ENCODE assay signal across 24 cellular contexts in genomic region chr10:123266981-123267380, GRCh38.
DNase-seq lines count a peak whose midpoint lies in the region; ATAC-seq, FAIRE-seq and TF ChIP-seq lines count a peak whose summit lies in the region.
"Had no signal": no experiment of that assay in that cellular context is flagged by ENCODE, and none has a peak within 500 bp of the region (broad histone marks: within the 10 kb centered on the region; RNA-seq: fewer than 3 reads in every experiment).

No MANE protein-coding gene starts in this region.

- intact Hi-C loops in mucosa of descending colon (cut with DNase I, micrococcal nuclease): no loop called here

- ATAC-seq in mucosa of descending colon: no peak

- H3K36me3 ChIP-seq in mucosa of descending colon (ENCODE audit: low read depth): no peaks in the 10 kb centered on the region
- H3K36me3 ChIP-seq: Peyer's patch had no signal

- no peaks in the 10 kb centered on the region for H3K4me1 ChIP-seq in mucosa of descending colon (ENCODE audit: low read depth)
- H3K4me1 ChIP-seq: Peyer's patch had no signal

- no peak for TF ChIP-seq CTCF in choroid plexus epithelial cell (conservative IDR thresholded peaks at IDR 0.05; ENCODE audit: low read depth, low read length)
- no peak for TF ChIP-seq CTCF in D721Med (IDR thresholded peaks at IDR 0.05; ENCODE audit: insufficient read depth, missing control alignments)
- no peak for TF ChIP-seq CTCF in mucosa of descending colon (IDR thresholded peaks at IDR 0.05)

- DNase-seq in EL: peak; percentile 37
- DNase-seq in M059J (ENCODE audit: low read depth): peak; percentile 25
- peak; percentile 4 for DNase-seq in choroid plexus epithelial cell (ENCODE audit: low read depth)
- DNase-seq in glomerular visceral epithelial cell (ENCODE audit: extremely low spot score): peak; percentile 5
- no peak for DNase-seq in NCI-H1930 (lab: John Stamatoyannopoulos, UW)
- no peak for DNase-seq in ecto neural progenitor cell (ENCODE audit: low spot score)
- no peak for DNase-seq in D721Med (ENCODE audit: insufficient read length, low spot score)
- DNase-seq in mucosa of descending colon: no peak
- DNase-seq: Calu3, DMS153, DND-41, MV-4-11, NCI-H1105, NCI-H1436 treated with DMSO at 0.1 percent for 48 hours, NCI-H187 treated with DMSO at 0.1 percent for 48 hours, NCI-H2107, NCI-H446, NCI-H524 treated with DMSO at 0.1 percent for 48 hours, NCI-H774, Peyer's patch, SHP77 treated with DMSO at 0.1 percent for 48 hours had no signal

- no peaks in the 10 kb centered on the region for H3K9me3 ChIP-seq in mucosa of descending colon
- H3K9me3 ChIP-seq: Peyer's patch had no signal

- no peak for FAIRE-seq in D721Med (lab: Jason Lieb, UNC)
- FAIRE-seq: GM18507, H1 had no signal

- H3K4me3 ChIP-seq in choroid plexus epithelial cell (ENCODE audit: low read depth, low read length) (no peak overlapping the region), mucosa of descending colon (no peak overlapping the region)
- H3K4me3 ChIP-seq: Peyer's patch, SK-N-MC had no signal

Comparison
In these comparisons a context has a peak if more than half of its experiments do, and no peak if none do; other contexts are left out.
1. DNase-seq: peak in EL (single experiment), M059J (single experiment), choroid plexus epithelial cell (single experiment) and glomerular visceral epithelial cell (single experiment); none in NCI-H1930 (0 of 2), ecto neural progenitor cell (single experiment), D721Med (single experiment) and mucosa of descending colon (0 of 3).